In the genomic region with DNA sequence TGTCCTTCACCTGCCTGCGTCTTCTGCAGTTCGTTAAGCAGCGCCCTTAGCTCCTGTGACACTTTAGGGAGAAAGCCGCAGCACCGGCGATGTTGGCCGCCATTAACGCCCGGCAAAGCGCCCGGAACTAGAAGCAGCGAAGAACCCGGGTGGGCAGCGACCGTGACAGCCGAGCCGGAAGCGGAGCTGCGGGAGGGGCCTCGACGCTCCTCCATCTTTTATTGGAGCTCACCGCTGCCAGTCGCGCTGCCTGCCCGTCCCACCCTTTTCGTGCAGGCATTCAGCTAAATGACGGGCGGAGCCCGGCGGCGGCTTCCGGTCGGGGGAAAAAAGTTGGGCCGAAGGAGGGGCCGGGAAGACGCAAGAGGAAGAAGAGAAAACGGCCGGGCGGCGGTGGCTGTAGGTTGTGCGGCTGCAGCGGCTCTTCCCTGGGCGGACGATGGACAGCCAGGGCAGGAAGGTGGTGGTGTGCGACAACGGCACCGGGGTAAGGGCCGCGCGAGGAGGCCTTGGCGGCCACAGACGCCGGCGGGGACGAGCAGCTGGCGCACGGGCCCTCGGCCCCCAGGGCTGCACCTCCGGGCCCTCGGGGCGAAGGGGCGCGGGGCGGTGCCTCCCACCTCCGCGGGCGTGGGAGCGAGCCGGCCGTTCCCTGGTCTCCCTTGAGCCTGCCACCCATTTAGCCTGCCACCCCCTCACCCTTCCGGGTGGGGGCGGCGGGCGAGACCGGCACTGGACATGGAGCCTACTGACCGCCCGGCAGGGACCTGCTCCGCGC, we compare ENCODE assay signal across 1 cellular context.
TF ChIP-seq lines count a peak whose summit lies in the region.

Gene ACTR2 (plus strand): TSS at position 361 of the 778 bp plus-strand sequence. CDS start 79 bp downstream, at position 440.

TF ChIP-seq in HepG2, 621 proteins besides CTCF, POLR2A, EP300 and RAD21 (continued from another document and continues in another):
- peak; percentile 77 for TF ChIP-seq GMEB1 (CRISPR knock-in tag; IDR thresholded peaks at IDR 0.05; ENCODE audit: borderline replicate concordance)
- TF ChIP-seq ZNF407 (CRISPR knock-in tag; IDR thresholded peaks at IDR 0.05; ENCODE audit: not compliant biosample characterization), result peak; percentile 30
- TF ChIP-seq, protein P1, sequence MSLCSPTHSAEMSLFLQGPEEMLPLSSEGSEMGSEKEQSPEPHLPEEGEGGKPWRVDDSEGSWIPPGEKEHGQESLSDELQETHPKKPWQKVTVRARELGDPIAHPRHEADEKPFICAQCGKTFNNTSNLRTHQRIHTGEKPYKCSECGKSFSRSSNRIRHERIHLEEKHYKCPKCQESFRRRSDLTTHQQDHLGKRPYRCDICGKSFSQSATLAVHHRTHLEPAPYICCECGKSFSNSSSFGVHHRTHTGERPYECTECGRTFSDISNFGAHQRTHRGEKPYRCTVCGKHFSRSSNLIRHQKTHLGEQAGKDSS (CRISPR knock-in tag; IDR thresholded peaks at IDR 0.05; ENCODE audit: borderline replicate concordance, low read depth), result peak; percentile 82; the same call in 1 of the 2 replicates
- no peak; the same call in 1 of the 2 replicates for TF ChIP-seq HNRNPUL1 (IDR thresholded peaks at IDR 0.05; ENCODE audit: low read depth, low read length)
- TF ChIP-seq, protein P2, sequence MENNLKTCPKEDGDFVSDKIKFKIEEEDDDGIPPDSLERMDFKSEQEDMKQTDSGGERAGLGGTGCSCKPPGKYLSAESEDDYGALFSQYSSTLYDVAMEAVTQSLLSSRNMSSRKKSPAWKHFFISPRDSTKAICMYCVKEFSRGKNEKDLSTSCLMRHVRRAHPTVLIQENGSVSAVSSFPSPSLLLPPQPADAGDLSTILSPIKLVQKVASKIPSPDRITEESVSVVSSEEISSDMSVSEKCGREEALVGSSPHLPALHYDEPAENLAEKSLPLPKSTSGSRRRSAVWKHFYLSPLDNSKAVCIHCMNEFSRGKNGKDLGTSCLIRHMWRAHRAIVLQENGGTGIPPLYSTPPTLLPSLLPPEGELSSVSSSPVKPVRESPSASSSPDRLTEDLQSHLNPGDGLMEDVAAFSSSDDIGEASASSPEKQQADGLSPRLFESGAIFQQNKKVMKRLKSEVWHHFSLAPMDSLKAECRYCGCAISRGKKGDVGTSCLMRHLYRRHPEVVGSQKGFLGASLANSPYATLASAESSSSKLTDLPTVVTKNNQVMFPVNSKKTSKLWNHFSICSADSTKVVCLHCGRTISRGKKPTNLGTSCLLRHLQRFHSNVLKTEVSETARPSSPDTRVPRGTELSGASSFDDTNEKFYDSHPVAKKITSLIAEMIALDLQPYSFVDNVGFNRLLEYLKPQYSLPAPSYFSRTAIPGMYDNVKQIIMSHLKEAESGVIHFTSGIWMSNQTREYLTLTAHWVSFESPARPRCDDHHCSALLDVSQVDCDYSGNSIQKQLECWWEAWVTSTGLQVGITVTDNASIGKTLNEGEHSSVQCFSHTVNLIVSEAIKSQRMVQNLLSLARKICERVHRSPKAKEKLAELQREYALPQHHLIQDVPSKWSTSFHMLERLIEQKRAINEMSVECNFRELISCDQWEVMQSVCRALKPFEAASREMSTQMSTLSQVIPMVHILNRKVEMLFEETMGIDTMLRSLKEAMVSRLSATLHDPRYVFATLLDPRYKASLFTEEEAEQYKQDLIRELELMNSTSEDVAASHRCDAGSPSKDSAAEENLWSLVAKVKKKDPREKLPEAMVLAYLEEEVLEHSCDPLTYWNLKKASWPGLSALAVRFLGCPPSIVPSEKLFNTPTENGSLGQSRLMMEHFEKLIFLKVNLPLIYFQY (CRISPR knock-in tag; IDR thresholded peaks at IDR 0.05; ENCODE audit: borderline replicate concordance), result no peak; the same call in 1 of the 2 replicates
- TF ChIP-seq, protein P3, sequence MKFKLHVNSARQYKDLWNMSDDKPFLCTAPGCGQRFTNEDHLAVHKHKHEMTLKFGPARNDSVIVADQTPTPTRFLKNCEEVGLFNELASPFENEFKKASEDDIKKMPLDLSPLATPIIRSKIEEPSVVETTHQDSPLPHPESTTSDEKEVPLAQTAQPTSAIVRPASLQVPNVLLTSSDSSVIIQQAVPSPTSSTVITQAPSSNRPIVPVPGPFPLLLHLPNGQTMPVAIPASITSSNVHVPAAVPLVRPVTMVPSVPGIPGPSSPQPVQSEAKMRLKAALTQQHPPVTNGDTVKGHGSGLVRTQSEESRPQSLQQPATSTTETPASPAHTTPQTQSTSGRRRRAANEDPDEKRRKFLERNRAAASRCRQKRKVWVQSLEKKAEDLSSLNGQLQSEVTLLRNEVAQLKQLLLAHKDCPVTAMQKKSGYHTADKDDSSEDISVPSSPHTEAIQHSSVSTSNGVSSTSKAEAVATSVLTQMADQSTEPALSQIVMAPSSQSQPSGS (CRISPR knock-in tag; IDR thresholded peaks at IDR 0.05), result peak; percentile 64; the same call in 1 of the 2 replicates
- TF ChIP-seq HNF4A (CRISPR knock-in tag; IDR thresholded peaks at IDR 0.05), result no peak
- no peak for TF ChIP-seq ARNT (IDR thresholded peaks at IDR 0.05)
- 0 out of 2 replicates have a peak, but pooled peaks have one; percentile 34 for TF ChIP-seq ZNF10 (CRISPR knock-in tag; IDR thresholded peaks at IDR 0.05; ENCODE audit: borderline replicate concordance, low read depth)
- TF ChIP-seq ZMAT5 (CRISPR knock-in tag; IDR thresholded peaks at IDR 0.05; ENCODE audit: borderline replicate concordance, low read depth), result no peak
- peak; percentile 97; the same call in 1 of the 2 replicates for TF ChIP-seq ZFP82 (CRISPR knock-in tag; IDR thresholded peaks at IDR 0.05; ENCODE audit: borderline replicate concordance)
- TF ChIP-seq ZNF432 (CRISPR knock-in tag; IDR thresholded peaks at IDR 0.05; ENCODE audit: borderline replicate concordance), result no peak
- TF ChIP-seq JDP2 (CRISPR knock-in tag; IDR thresholded peaks at IDR 0.05; ENCODE audit: borderline replicate concordance), result no peak
- TF ChIP-seq ZBTB39 (CRISPR knock-in tag; IDR thresholded peaks at IDR 0.05), result 0 out of 2 replicates have a peak, but pooled peaks have one; percentile 59
- TF ChIP-seq THAP11 (CRISPR knock-in tag; IDR thresholded peaks at IDR 0.05), result peak; percentile 85
- TF ChIP-seq ZNF768 (CRISPR knock-in tag; IDR thresholded peaks at IDR 0.05), result peak; percentile 45
- peak; percentile 79 for TF ChIP-seq TARDBP (CRISPR knock-in tag; IDR thresholded peaks at IDR 0.05)
- TF ChIP-seq ZNF230 (CRISPR knock-in tag; IDR thresholded peaks at IDR 0.05), result peak; percentile 85
- no peak for TF ChIP-seq ZBTB44 (CRISPR knock-in tag; IDR thresholded peaks at IDR 0.05)
- TF ChIP-seq BRCA1 (CRISPR knock-in tag; IDR thresholded peaks at IDR 0.05), result peak; percentile 66; the same call in 1 of the 2 replicates
- TF ChIP-seq SIX1 (CRISPR knock-in tag; IDR thresholded peaks at IDR 0.05; ENCODE audit: borderline replicate concordance), result peak; percentile 32; the same call in 1 of the 2 replicates
- peak; percentile 22 for TF ChIP-seq CHD2 (IDR thresholded peaks at IDR 0.05; ENCODE audit: low read depth, low read length)
- no peak for TF ChIP-seq CBFB (CRISPR knock-in tag; IDR thresholded peaks at IDR 0.05)
- peak; percentile 97 for TF ChIP-seq NR2C2 (CRISPR knock-in tag; IDR thresholded peaks at IDR 0.05; ENCODE audit: borderline replicate concordance)
- TF ChIP-seq PRMT3 (CRISPR knock-in tag; IDR thresholded peaks at IDR 0.05; ENCODE audit: borderline replicate concordance, low read depth), result no peak
- TF ChIP-seq, protein P4, sequence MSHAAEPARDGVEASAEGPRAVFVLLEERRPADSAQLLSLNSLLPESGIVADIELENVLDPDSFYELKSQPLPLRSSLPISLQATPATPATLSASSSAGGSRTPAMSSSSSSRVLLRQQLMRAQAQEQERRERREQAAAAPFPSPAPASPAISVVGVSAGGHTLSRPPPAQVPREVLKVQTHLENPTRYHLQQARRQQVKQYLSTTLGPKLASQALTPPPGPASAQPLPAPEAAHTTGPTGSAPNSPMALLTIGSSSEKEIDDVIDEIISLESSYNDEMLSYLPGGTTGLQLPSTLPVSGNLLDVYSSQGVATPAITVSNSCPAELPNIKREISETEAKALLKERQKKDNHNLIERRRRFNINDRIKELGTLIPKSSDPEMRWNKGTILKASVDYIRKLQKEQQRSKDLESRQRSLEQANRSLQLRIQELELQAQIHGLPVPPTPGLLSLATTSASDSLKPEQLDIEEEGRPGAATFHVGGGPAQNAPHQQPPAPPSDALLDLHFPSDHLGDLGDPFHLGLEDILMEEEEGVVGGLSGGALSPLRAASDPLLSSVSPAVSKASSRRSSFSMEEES (CRISPR knock-in tag; IDR thresholded peaks at IDR 0.05), result peak; percentile 68; the same call in 1 of the 2 replicates
- no peak for TF ChIP-seq ZNF30 (CRISPR knock-in tag; IDR thresholded peaks at IDR 0.05)
